In genomic region chr14:75063013-75063412, GRCh38 we compare ENCODE assay signal across 8 cellular contexts. TPM values are rescaled to one million over a fixed set of nuclear protein-coding genes. Genes with fewer than 3 reads are reported as not detected.
DNase-seq lines count a peak whose midpoint lies in the region; ATAC-seq and TF ChIP-seq lines count a peak whose summit lies in the region.

No MANE protein-coding gene starts in this region.

- H3K36me3 ChIP-seq in DND-41 (ENCODE audit: insufficient read depth, low read length), result peaks cover 21% of the 10 kb centered on the region
- peaks cover 25% of the 10 kb centered on the region for H3K36me3 ChIP-seq in OCI-LY3 (replicated peaks; ENCODE audit: low read depth, low read length)
- H3K36me3 ChIP-seq in endodermal cell (ENCODE audit: control insufficient read depth, insufficient read depth, low read length), result peaks cover 18% of the 10 kb centered on the region

- peak overlapping the region; percentile 94 for H3K4me3 Mint-ChIP-seq in endodermal cell
- H3K4me3 Mint-ChIP-seq in osteocyte (ENCODE audit: unreplicated experiment), result peak overlapping the region; percentile 99

- WGBS in endodermal cell (ENCODE audit: insufficient coverage in 1 of 2, insufficient read length in 1 of 2), 2 experiments, result 31 to 48% methylated on average over 3 to 5 of the region's 5 CpGs

- peaks cover 45% of the 10 kb centered on the region for H3K79me2 ChIP-seq in DND-41 (ENCODE audit: insufficient read depth, low read length)
- peaks cover 19% of the 10 kb centered on the region for H3K79me2 ChIP-seq in OCI-LY3 (ENCODE audit: low read length)

- peak overlapping the region; percentile 89 for H2AFZ ChIP-seq in DND-41 (ENCODE audit: low read depth, low read length)
- H2AFZ ChIP-seq in OCI-LY3 (ENCODE audit: low read depth, low read length), result no peak overlapping the region

- H4K20me1 ChIP-seq in DND-41 (ENCODE audit: insufficient read depth, low read length) (no peaks in the 10 kb centered on the region), OCI-LY3 (ENCODE audit: insufficient read depth, low read length) (no peaks in the 10 kb centered on the region)

- H3K9me3 Mint-ChIP-seq in endodermal cell (peaks cover 11% of the 10 kb centered on the region), osteocyte (ENCODE audit: unreplicated experiment) (no peaks in the 10 kb centered on the region)

- peak overlapping the region; percentile 77 for H3K4me2 ChIP-seq in DND-41 (ENCODE audit: insufficient read depth, low read length)
- H3K4me2 ChIP-seq in OCI-LY3 (ENCODE audit: low read length), result peak overlapping the region; percentile 92

- intact Hi-C loops in left colon (cut with DNase I, micrococcal nuclease), result no loop called here

- TF ChIP-seq CTCF in DND-41 (IDR thresholded peaks at IDR 0.05; ENCODE audit: borderline replicate concordance, extremely low read depth, low read length, poor library complexity, severe bottlenecking) (no peak), OCI-LY3 (IDR thresholded peaks at IDR 0.05; ENCODE audit: low read depth, low read length) (no peak), endodermal cell (conservative IDR thresholded peaks at IDR 0.05) (no peak), osteocyte (IDR thresholded peaks at IDR 0.05) (no peak)

- H3K36me3 Mint-ChIP-seq in endodermal cell (ENCODE audit: low read depth) (peaks cover 26% of the 10 kb centered on the region), osteocyte (ENCODE audit: unreplicated experiment) (no peaks in the 10 kb centered on the region)

- no peak for DNase-seq in DND-41
- DNase-seq in endodermal cell, result no peak
- DNase-seq in osteocyte (ENCODE audit: extremely low spot score, unreplicated experiment), result no peak
- DNase-seq in NCI-H1930 (lab: John Stamatoyannopoulos, UW), result no peak
- no peak for DNase-seq in left colon

- H3K9ac ChIP-seq in DND-41 (ENCODE audit: low read depth, low read length), result peak overlapping the region; percentile 74
- peak overlapping the region; percentile 77 for H3K9ac ChIP-seq in OCI-LY3 (ENCODE audit: low read length)
- peak overlapping the region; percentile 42 for H3K9ac ChIP-seq in endodermal cell (ENCODE audit: extremely low read depth, low read length, poor library complexity, severe bottlenecking)

- H3K27ac ChIP-seq in DND-41 (ENCODE audit: low read length), result peak overlapping the region; percentile 89
- H3K27ac ChIP-seq in OCI-LY3 (ENCODE audit: low read length), result no peak overlapping the region
- no peak overlapping the region for H3K27ac ChIP-seq in endodermal cell (ENCODE audit: low read depth, low read length)

- H3K4me3 ChIP-seq in DND-41 (ENCODE audit: low read depth in 1 of 2, low read length in 2 of 2), result peak overlapping the region; percentile 59 to 91
- peak overlapping the region; percentile 94 for H3K4me3 ChIP-seq in OCI-LY3 (ENCODE audit: low read length)
- H3K4me3 ChIP-seq in endodermal cell (ENCODE audit: low read length), result peak overlapping the region; percentile 88

- no peaks in the 10 kb centered on the region for H3K27me3 ChIP-seq in DND-41 (ENCODE audit: insufficient read depth, low read length, poor library complexity)
- H3K27me3 ChIP-seq in OCI-LY3 (ENCODE audit: low read depth, low read length), result no peaks in the 10 kb centered on the region
- no peaks in the 10 kb centered on the region for H3K27me3 ChIP-seq in endodermal cell (ENCODE audit: control insufficient read depth, insufficient read depth, low read length, poor library complexity, severe bottlenecking)

- no peak; the same call in 2 of the 3 replicates for ATAC-seq in DND-41 (ENCODE audit: insufficient read depth, low read depth)
- ATAC-seq in GM21447 (IDR thresholded peaks at IDR 0.05; ENCODE audit: unreplicated experiment), result no peak
- no peak for ATAC-seq in left colon
- no peak for ATAC-seq in HG02885 (IDR thresholded peaks at IDR 0.05; ENCODE audit: poor library complexity, unreplicated experiment)

- H3K4me1 Mint-ChIP-seq in endodermal cell (peaks cover 10% of the 10 kb centered on the region), osteocyte (ENCODE audit: unreplicated experiment) (peaks cover 29% of the 10 kb centered on the region)

- H3K4me1 ChIP-seq in DND-41 (ENCODE audit: insufficient read depth, low read length) (peaks cover 26% of the 10 kb centered on the region), OCI-LY3 (ENCODE audit: low read length) (peaks cover 10% of the 10 kb centered on the region), endodermal cell (ENCODE audit: control insufficient read depth, insufficient read depth, low read length) (no peaks in the 10 kb centered on the region)

- H3K9me3 ChIP-seq in DND-41 (ENCODE audit: insufficient read depth, low read length, severe bottlenecking) (no peaks in the 10 kb centered on the region), OCI-LY3 (ENCODE audit: insufficient read depth, low read length) (peaks cover 5% of the 10 kb centered on the region; the same call in 1 of the 2 replicates), endodermal cell (ENCODE audit: control insufficient read depth, low read length) (peaks cover 19% of the 10 kb centered on the region)

- H3K27ac Mint-ChIP-seq in endodermal cell (no peak overlapping the region), osteocyte (ENCODE audit: unreplicated experiment) (peak overlapping the region; percentile 82)

- H3K27me3 Mint-ChIP-seq in endodermal cell (ENCODE audit: insufficient read depth), result no peaks in the 10 kb centered on the region
- no peaks in the 10 kb centered on the region for H3K27me3 Mint-ChIP-seq in osteocyte (ENCODE audit: unreplicated experiment)

RNA-seq across cellular contexts. Expression of gene ACYP1, which starts 0.8 kb away (rescaled TPM):
- 10 to 100 TPM; 21.4 to 26.0 TPM for total RNA-seq in endodermal cell
- 40.1 TPM for polyA plus RNA-seq in endodermal cell (2013, experiment 1 of 2)
- polyA plus RNA-seq in endodermal cell (2013, experiment 2 of 2), result 49.2 TPM
- total RNA-seq in osteocyte, result 8.8 and 10.4 TPM in 2 replicates
- 10 to 100 TPM; 14.8 to 20.3 TPM for total RNA-seq in left colon

RNA-seq across cellular contexts. Expression of gene ZC2HC1C, which starts 6.4 kb away (rescaled TPM):
- total RNA-seq in endodermal cell, result 1 to 10 TPM; 2.3 to 2.7 TPM
- 1.1 TPM for polyA plus RNA-seq in endodermal cell (2013, experiment 1 of 2)
- polyA plus RNA-seq in endodermal cell (2013, experiment 2 of 2), result 1.4 TPM
- total RNA-seq in osteocyte, result 0.08 and 1.0 TPM in 2 replicates
- 1 to 10 TPM; 3.9 to 4.8 TPM for total RNA-seq in left colon

RNA-seq across cellular contexts. Expression of gene MLH3, which starts 11.7 kb away (rescaled TPM):
- total RNA-seq in endodermal cell (10 to 100 TPM; 18.7 to 34.6 TPM), osteocyte (21.8 and 22.9 TPM in 2 replicates), left colon (10 to 100 TPM; 19.6 to 27.0 TPM)
- polyA plus RNA-seq in endodermal cell (2013, experiment 1 of 2), result 19.2 TPM
- polyA plus RNA-seq in endodermal cell (2013, experiment 2 of 2), result 14.4 TPM
